10 cellular contexts compared by ENCODE assay signal in genomic region chr6:56808871-56809359, GRCh38.
A peak's percentile ranks its signal among the peaks of the same experiment; 100 is the strongest.
DNase-seq lines count a peak whose midpoint lies in the region; ATAC-seq and TF ChIP-seq lines count a peak whose summit lies in the region.
"Had no signal": no experiment of that assay in that cellular context is flagged by ENCODE, and none has a peak within 500 bp of the region (broad histone marks: within the 10 kb centered on the region; RNA-seq: fewer than 3 reads in every experiment).

No MANE protein-coding gene starts in this region.

- H3K36me3 Mint-ChIP-seq in HFFc6 (ENCODE audit: low read depth): peaks cover 18% of the 10 kb centered on the region
- no peaks in the 10 kb centered on the region for H3K36me3 Mint-ChIP-seq in activated T-cell treated with anti-CD3 and anti-CD28 coated beads, Interleukin-2, amount 50 U/mL, for 24 hours (ENCODE audit: low read depth)
- H3K36me3 Mint-ChIP-seq: CD4-positive, CD25-positive, alpha-beta regulatory T cell had no signal

- H3K27me3 Mint-ChIP-seq in HFFc6 (ENCODE audit: insufficient read depth): peaks cover 2% of the 10 kb centered on the region
- H3K27me3 Mint-ChIP-seq in activated T-cell treated with anti-CD3 and anti-CD28 coated beads, Interleukin-2, amount 50 U/mL, for 24 hours: peaks cover 4% of the 10 kb centered on the region
- H3K27me3 Mint-ChIP-seq: CD4-positive, CD25-positive, alpha-beta regulatory T cell had no signal

- peaks cover 74% of the 10 kb centered on the region for H3K4me1 Mint-ChIP-seq in HFFc6 (ENCODE audit: low read depth)
- no peaks in the 10 kb centered on the region for H3K4me1 Mint-ChIP-seq in activated T-cell treated with anti-CD3 and anti-CD28 coated beads, Interleukin-2, amount 50 U/mL, for 24 hours (ENCODE audit: low read depth)
- H3K4me1 Mint-ChIP-seq: CD4-positive, CD25-positive, alpha-beta regulatory T cell had no signal

- DNase-seq in AG10803 (ENCODE audit: low read depth) (peak; percentile 60), HFFc6 (peak; percentile 91), SHP77 treated with DMSO at 0.1 percent for 48 hours (lab: John Stamatoyannopoulos, UW) (peak; percentile 67), hepatic stellate cell (ENCODE audit: low spot score) (peak; percentile 41), NCI-H345 (lab: John Stamatoyannopoulos, UW) (no peak)
- no peak for DNase-seq in activated T-cell treated with anti-CD3 and anti-CD28 coated beads, Interleukin-2, amount 50 U/mL, for 24 hours
- DNase-seq in activated CD4-positive, alpha-beta T cell treated with anti-CD3 and anti-CD28 coated beads, Interleukin-2, amount 50 U/mL, for 48 hours: no peak
- DNase-seq in stimulated activated naive CD8-positive, alpha-beta T cell treated with anti-CD3 and anti-CD28 coated beads, Interleukin-15, Interleukin-2, amounts not matched to agents 100 U/mL and 50 U/mL, for 24 hours: no peak
- DNase-seq: activated effector memory CD4-positive, alpha-beta T cell treated with Interleukin-2 at 50 U/mL for 16 hours; CD4-positive, CD25-positive, alpha-beta regulatory T cell had no signal

- H3K4me3 ChIP-seq in AG10803 (ENCODE audit: low read length): no peak overlapping the region

- H3K27ac Mint-ChIP-seq in HFFc6: peak overlapping the region; percentile 85
- H3K27ac Mint-ChIP-seq in activated T-cell treated with anti-CD3 and anti-CD28 coated beads, Interleukin-2, amount 50 U/mL, for 24 hours: no peak overlapping the region
- H3K27ac Mint-ChIP-seq: CD4-positive, CD25-positive, alpha-beta regulatory T cell had no signal

- no peak for ATAC-seq in stimulated activated naive CD8-positive, alpha-beta T cell treated with anti-CD3 and anti-CD28 coated beads, Interleukin-15, Interleukin-2, amounts not matched to agents 100 U/mL and 50 U/mL, for 24 hours

- no peaks in the 10 kb centered on the region for H3K9me3 Mint-ChIP-seq in HFFc6
- no peaks in the 10 kb centered on the region for H3K9me3 Mint-ChIP-seq in activated T-cell treated with anti-CD3 and anti-CD28 coated beads, Interleukin-2, amount 50 U/mL, for 24 hours
- H3K9me3 Mint-ChIP-seq: CD4-positive, CD25-positive, alpha-beta regulatory T cell had no signal

- TF ChIP-seq CTCF in AG10803 (conservative IDR thresholded peaks at IDR 0.05; ENCODE audit: low read length): no peak
- no peak for TF ChIP-seq CTCF in HFFc6 (IDR thresholded peaks at IDR 0.05)

- peak overlapping the region; percentile 56 for H3K4me3 Mint-ChIP-seq in HFFc6
- H3K4me3 Mint-ChIP-seq in activated T-cell treated with anti-CD3 and anti-CD28 coated beads, Interleukin-2, amount 50 U/mL, for 24 hours: no peak overlapping the region
- H3K4me3 Mint-ChIP-seq: CD4-positive, CD25-positive, alpha-beta regulatory T cell had no signal

Comparison
In these comparisons a context has a peak if more than half of its experiments do, and no peak if none do; other contexts are left out.
1. DNase-seq: peak in AG10803 (single experiment), HFFc6 (single experiment), SHP77 treated with DMSO at 0.1 percent for 48 hours (single experiment) and hepatic stellate cell (single experiment); none in activated T-cell treated with anti-CD3 and anti-CD28 coated beads, Interleukin-2, amount 50 U/mL, for 24 hours (single experiment), activated CD4-positive, alpha-beta T cell treated with anti-CD3 and anti-CD28 coated beads, Interleukin-2, amount 50 U/mL, for 48 hours (0 of 2), NCI-H345 (single experiment) and stimulated activated naive CD8-positive, alpha-beta T cell treated with anti-CD3 and anti-CD28 coated beads, Interleukin-15, Interleukin-2, amounts not matched to agents 100 U/mL and 50 U/mL, for 24 hours (single experiment).